Comparison of ENCODE assay signal across 5 cellular contexts in the genomic region with DNA sequence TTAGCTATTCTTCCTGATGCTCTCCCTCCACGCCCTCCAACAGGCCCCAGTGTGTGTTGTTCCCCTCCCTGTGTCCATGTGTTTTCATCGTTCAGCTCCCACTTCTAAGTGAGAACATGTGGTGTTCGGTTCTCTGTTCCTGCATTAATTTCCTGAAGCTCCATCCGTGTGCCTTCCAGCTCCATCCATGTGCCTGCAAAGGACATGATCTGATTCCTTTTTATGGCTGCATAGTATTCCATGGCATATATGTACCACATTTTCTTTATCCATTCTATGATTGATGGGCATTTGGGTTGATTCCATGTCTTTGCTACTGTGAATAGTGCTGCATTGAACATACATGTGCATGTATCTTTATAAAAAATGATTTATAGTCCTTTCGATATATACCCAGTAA. TPM values are rescaled to one million over a fixed set of nuclear protein-coding genes. Genes with fewer than 3 reads are reported as not detected.
A peak's percentile ranks its signal among the peaks of the same experiment; 100 is the strongest.
DNase-seq lines count a peak whose midpoint lies in the region; ATAC-seq, FAIRE-seq and TF ChIP-seq lines count a peak whose summit lies in the region.
"Not testable (repeated sequence)": the region's sequence is repeated elsewhere in the genome, so short reads cannot be mapped to it uniquely, and the experiment has no call there.

No MANE protein-coding gene starts in this region.

- peaks cover 28% of the 10 kb centered on the region for H3K4me1 Mint-ChIP-seq in memory B cell

- H3K27me3 Mint-ChIP-seq in memory B cell: not testable (repeated sequence)

- in situ Hi-C loops in K562 (cut with MboI); HepG2 (cut with HindIII; ENCODE audit: extremely low pct_ligation_motif_present, low pct_unique_long_range_greater_than_20kb): not testable (repeated sequence)

- H3K79me2 ChIP-seq in K562 (ENCODE audit: control insufficient read depth, insufficient read depth, low read length): peaks cover 23% of the 10 kb centered on the region; the same call in 2 of the 3 replicates
- not testable (repeated sequence) for H3K79me2 ChIP-seq in HepG2 (ENCODE audit: insufficient read depth, low read length)

- TF ChIP-seq EP300 in K562 (IDR thresholded peaks at IDR 0.05; ENCODE audit: low read length); HepG2 (IDR thresholded peaks at IDR 0.05; ENCODE audit: low read depth in 2 of 2, low read length in 2 of 2); HepG2 (CRISPR knock-in tag; IDR thresholded peaks at IDR 0.05; ENCODE audit: borderline replicate concordance): not testable (repeated sequence)

- not testable (repeated sequence) for TF ChIP-seq CTCF in HEK293 (tag by site-specific recombination; IDR thresholded peaks at IDR 0.05); K562 (IDR thresholded peaks at IDR 0.05 in 2 of 3, conservative IDR thresholded peaks at IDR 0.05 in 1 of 3; ENCODE audit: insufficient read depth in 2 of 3, low read depth in 1 of 3, low read length in 3 of 3); HepG2 (CRISPR knock-in tag; IDR thresholded peaks at IDR 0.05)

- not testable (repeated sequence) for H3K9ac ChIP-seq in K562 (ENCODE audit: insufficient read depth in 1 of 2, low read depth in 2 of 2, low read length in 2 of 2); HepG2 (ENCODE audit: insufficient read depth, low read depth, low read length)

- not testable (repeated sequence) for TF ChIP-seq RAD21 in K562 (CRISPR knock-in tag; conservative IDR thresholded peaks at IDR 0.05 in 1 of 2, IDR thresholded peaks at IDR 0.05 in 1 of 2); HepG2 (CRISPR knock-in tag; IDR thresholded peaks at IDR 0.05)

- DNase-seq in K562 (ENCODE audit: extremely low read depth in 1 of 4, low spot score in 3 of 4); HepG2 (ENCODE audit: low spot score); memory B cell (ENCODE audit: low spot score in 2 of 2): not testable (repeated sequence)

- not testable (repeated sequence) for H3K4me3 Mint-ChIP-seq in memory B cell

- not testable (repeated sequence) for H3K4me2 ChIP-seq in K562 (ENCODE audit: insufficient read depth, low read length); HepG2 (ENCODE audit: low read depth, low read length)

- not testable (repeated sequence) for TF ChIP-seq POLR2A in K562 (conservative IDR thresholded peaks at IDR 0.05); HepG2 (IDR thresholded peaks at IDR 0.05; ENCODE audit: insufficient read depth in 1 of 2, low read depth in 2 of 2, low read length in 2 of 2)

- peaks cover 24% of the 10 kb centered on the region for H3K36me3 Mint-ChIP-seq in memory B cell

- H2AFZ ChIP-seq in K562 (ENCODE audit: low read depth, low read length); HepG2 (ENCODE audit: low read length): not testable (repeated sequence)

- BruUV-seq in K562 (replicated peaks; lab: Mats Ljungman, UMichigan); HepG2 (replicated peaks; lab: Mats Ljungman, UMichigan): not testable (repeated sequence)

- ATAC-seq in SK-N-SH treated with all-trans-retinoic acid at 6 μM for 48 hours; K562; HepG2; memory B cell (ENCODE audit: low read depth): not testable (repeated sequence)

- POLR2A ChIA-PET in HEK293 (lab: Yijun Ruan, JAX); HepG2 (lab: Yijun Ruan, JAX): not testable (repeated sequence)
- POLR2A ChIA-PET in K562 (lab: Yijun Ruan, JAX): interaction anchor here (0.8 kb wide), 1 partner anchor 85 kb away, joined by 4 read pairs; no protein-coding TSS in a partner anchor

- not testable (repeated sequence) for H3K4me3 ChIP-seq in HEK293 (ENCODE audit: low read depth, low read length); K562; HepG2 (replicated peaks in 1 of 3; ENCODE audit: insufficient read depth in 1 of 3, low read depth in 2 of 3, low read length in 3 of 3)

- FAIRE-seq in K562 (lab: Jason Lieb, UNC); HepG2 (lab: Jason Lieb, UNC): not testable (repeated sequence)

- WGBS in K562 (ENCODE audit: insufficient coverage, low coverage, missing lambda C conversion rate): 81% methylated on average over 5 of the region's 5 CpGs
- WGBS in HepG2 (ENCODE audit: low lambda C conversion rate): 93% methylated on average over 5 of the region's 5 CpGs

- intact Hi-C loops in K562 (cut with micrococcal nuclease); HepG2 (cut with micrococcal nuclease; ENCODE audit: unreplicated experiment): not testable (repeated sequence)

- CTCF ChIA-PET in HEK293 (lab: Yijun Ruan, JAX); K562 (lab: Yijun Ruan, JAX; ENCODE audit: low intra/inter-chr PET ratio); HepG2 (lab: Yijun Ruan, JAX; ENCODE audit: low intra/inter-chr PET ratio, low total read pairs): not testable (repeated sequence)

- H3K9me3 ChIP-seq in HEK293 (ENCODE audit: control insufficient read depth, insufficient read depth, low read depth, low read length); K562 (replicated peaks; ENCODE audit: control insufficient read depth, insufficient read depth, low read depth, low read length); HepG2 (ENCODE audit: low read length): not testable (repeated sequence)

- H3K27ac Mint-ChIP-seq in memory B cell: peak overlapping the region; percentile 67

- not testable (repeated sequence) for H3K27ac ChIP-seq in HEK293 (ENCODE audit: extremely low read depth, low read depth, low read length); K562 (ENCODE audit: extremely low read depth, low read depth, low read length); HepG2 (ENCODE audit: extremely low read length, insufficient read depth, low read length)

- not testable (repeated sequence) for H3K27me3 ChIP-seq in K562 (ENCODE audit: control insufficient read depth in 2 of 2, insufficient read depth in 2 of 2, low read length in 2 of 2); HepG2 (ENCODE audit: control insufficient read depth in 1 of 2, insufficient read depth in 2 of 2, low read length in 2 of 2)

- not testable (repeated sequence) for H4K20me1 ChIP-seq in K562 (replicated peaks; ENCODE audit: control insufficient read depth, insufficient read depth, low read length); HepG2 (ENCODE audit: insufficient read depth, low read length)

- not testable (repeated sequence) for H3K9me3 Mint-ChIP-seq in memory B cell

- H3K4me1 ChIP-seq in HEK293 (ENCODE audit: control insufficient read depth, insufficient read depth, low read length); K562 (replicated peaks in 1 of 2; ENCODE audit: control insufficient read depth in 2 of 2, insufficient read depth in 2 of 2, low read length in 2 of 2): not testable (repeated sequence)
- H3K4me1 ChIP-seq in HepG2 (ENCODE audit: insufficient read depth, low read length): peaks cover 15% of the 10 kb centered on the region

- H3K9me1 ChIP-seq in K562 (ENCODE audit: control insufficient read depth, insufficient read depth, low read length): not testable (repeated sequence)

- not testable (repeated sequence) for H3K36me3 ChIP-seq in HEK293 (ENCODE audit: control insufficient read depth in 2 of 2, insufficient read depth in 1 of 2, low read length in 2 of 2); K562 (ENCODE audit: control insufficient read depth, insufficient read depth, low read length); HepG2 (replicated peaks in 1 of 2; ENCODE audit: control insufficient read depth in 1 of 2, insufficient read depth in 2 of 2, low read length in 2 of 2)

RNA-seq across cellular contexts. Expression of a gene that starts 27.4 kb away (rescaled TPM):
- total RNA-seq in K562 (2011; cell fraction: chromatin; rRNA removed; ENCODE audit: low replicate concordance): 37.6 and 49.9 TPM in 2 replicates
- total RNA-seq in K562 (2011; cell fraction: nucleolus; rRNA removed): 23.3 and 28.0 TPM in 2 replicates
- 34.2 and 58.8 TPM in 2 replicates for total RNA-seq in K562 (2011; cell fraction: nucleoplasm; rRNA removed)
- total RNA-seq in K562 (2014; rRNA removed): 17.2 and 20.6 TPM in 2 replicates
- 9.3 and 10.2 TPM in 2 replicates for total RNA-seq in K562 (2014; rRNA removed; fragmentation: Illumina TruSeq; extraction: Trizol)
- total RNA-seq in K562 (2015; rRNA removed; fragmentation: Illumina TruSeq; extraction: Trizol): 12.1 and 13.8 TPM in 2 replicates
- total RNA-seq in K562 (2021): 23.1 and 24.2 TPM in 2 replicates
- 6.1 and 9.4 TPM in 2 replicates for polyA plus RNA-seq in K562 (2011; rRNA removed)
- polyA plus RNA-seq in K562 (2011; cell fraction: cytosol; rRNA removed): 5.7 and 25.9 TPM in 2 replicates
- polyA plus RNA-seq in K562 (2011; cell fraction: nucleus; rRNA removed): 9.8 and 25.2 TPM in 2 replicates
- 15.2 and 17.9 TPM in 2 replicates for polyA plus RNA-seq in K562 (2012)
- polyA plus RNA-seq in K562 (2014; fragmentation: Illumina TruSeq; extraction: Trizol): 15.3 and 21.4 TPM in 2 replicates
- under 1 TPM; 0.92 to 0.98 TPM for polyA plus RNA-seq in K562 (2014; fragmentation: Nextera tagmentation; extraction: Ambion mirVana)
- 13.5 and 19.4 TPM in 2 replicates for polyA plus RNA-seq in K562 (2014; rRNA removed)
- 4.9 and 9.7 TPM in 2 replicates for polyA minus RNA-seq in K562 (2011; rRNA and poly(A)+ RNA removed)
- polyA minus RNA-seq in K562 (2011; cell fraction: cytosol; rRNA and poly(A)+ RNA removed): 5.5 and 9.4 TPM in 2 replicates
- 9.3 and 15.9 TPM in 2 replicates for polyA minus RNA-seq in K562 (2011; cell fraction: nucleus; rRNA and poly(A)+ RNA removed)
- total RNA-seq in HepG2 (2016; rRNA removed; fragmentation: Illumina TruSeq; extraction: Trizol): 2.4 and 3.7 TPM in 2 replicates
- total RNA-seq in HepG2 (2016; cell fraction: cytosol; rRNA removed; fragmentation: Illumina TruSeq; extraction: Trizol; ENCODE audit: low read depth): 0.71 and 1.2 TPM in 2 replicates
- total RNA-seq in HepG2 (2016; cell fraction: insoluble cytoplasmic fraction; rRNA removed; fragmentation: Illumina TruSeq; extraction: Trizol): 2.5 and 4.2 TPM in 2 replicates
- 2.2 and 2.8 TPM in 2 replicates for total RNA-seq in HepG2 (2016; cell fraction: membrane; rRNA removed; fragmentation: Illumina TruSeq; extraction: Trizol)
- 2.8 and 5.7 TPM in 2 replicates for total RNA-seq in HepG2 (2016; cell fraction: nucleus; rRNA removed; fragmentation: Illumina TruSeq; extraction: Trizol)
- polyA plus RNA-seq in HepG2 (2011; rRNA removed): 9.5 and 9.8 TPM in 2 replicates
- polyA plus RNA-seq in HepG2 (2011; cell fraction: cytosol; rRNA removed): 8.8 and 10.7 TPM in 2 replicates
- 13.1 TPM in 2 replicates for polyA plus RNA-seq in HepG2 (2011; cell fraction: nucleus; rRNA removed)
- 8.9 and 17.1 TPM in 2 replicates for polyA plus RNA-seq in HepG2 (2012)
- polyA plus RNA-seq in HepG2 (2016; cell fraction: cytosol; fragmentation: Illumina TruSeq; extraction: Trizol; ENCODE audit: low read depth): 1.00 and 1.1 TPM in 2 replicates
- polyA plus RNA-seq in HepG2 (2016; cell fraction: insoluble cytoplasmic fraction; fragmentation: Illumina TruSeq; extraction: Trizol; ENCODE audit: low read depth): 4.4 and 5.2 TPM in 2 replicates
- 2.5 and 3.0 TPM in 2 replicates for polyA plus RNA-seq in HepG2 (2016; cell fraction: membrane; fragmentation: Illumina TruSeq; extraction: Trizol; ENCODE audit: low read depth)
- polyA plus RNA-seq in HepG2 (2016; cell fraction: nucleus; fragmentation: Illumina TruSeq; extraction: Trizol; ENCODE audit: insufficient read depth, low read depth): 9.7 and 10.1 TPM in 2 replicates
- polyA minus RNA-seq in HepG2 (2011; rRNA and poly(A)+ RNA removed; ENCODE audit: low replicate concordance): 4.3 and 12.2 TPM in 2 replicates
- polyA minus RNA-seq in HepG2 (2011; cell fraction: cytosol; rRNA and poly(A)+ RNA removed): 6.2 and 7.4 TPM in 2 replicates
- polyA minus RNA-seq in HepG2 (2011; cell fraction: nucleus; rRNA and poly(A)+ RNA removed): 13.1 and 17.1 TPM in 2 replicates
